In the genomic region with DNA sequence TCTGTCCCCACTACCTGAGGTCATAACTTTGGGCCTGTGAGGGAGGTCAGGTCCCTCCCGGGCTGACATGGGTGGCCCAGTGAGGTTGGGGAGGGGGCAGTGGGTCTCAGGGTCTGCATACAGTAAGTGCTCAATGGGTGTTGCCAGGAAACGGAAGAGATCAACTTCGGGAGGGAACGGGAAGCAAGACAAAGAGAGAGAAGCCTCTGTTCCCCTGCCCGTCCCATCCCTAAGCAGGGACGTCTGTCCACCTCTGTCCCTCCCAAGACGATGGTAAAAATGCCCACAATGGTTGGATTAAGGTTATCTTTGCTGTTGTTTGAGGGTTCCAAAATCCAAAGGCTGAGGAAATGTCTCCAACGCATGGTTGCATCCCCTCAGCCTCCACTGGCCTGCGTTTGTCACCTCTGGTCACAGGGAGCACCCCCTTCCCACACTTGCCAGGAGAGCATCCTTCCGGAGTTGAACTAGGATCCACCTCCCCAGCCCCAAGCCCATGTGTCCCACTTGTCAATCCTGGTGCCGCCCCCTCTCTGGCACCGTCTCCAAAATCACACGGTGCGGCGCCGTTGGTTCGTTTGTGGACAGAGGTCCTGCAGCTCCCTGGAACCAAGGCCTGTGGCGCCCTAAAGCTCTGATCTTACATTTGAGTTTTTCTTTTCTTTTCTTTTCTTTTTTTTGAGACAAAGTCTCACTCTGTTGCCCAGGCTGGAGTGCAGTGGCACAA, we compare ENCODE assay signal across 10 cellular contexts. TPM values are rescaled to one million over a fixed set of nuclear protein-coding genes. Genes with fewer than 3 reads are reported as not detected.
DNase-seq lines count a peak whose midpoint lies in the region; ATAC-seq and TF ChIP-seq lines count a peak whose summit lies in the region.
"Had no signal": no experiment of that assay in that cellular context is flagged by ENCODE, and none has a peak within 500 bp of the region (broad histone marks: within the 10 kb centered on the region; RNA-seq: fewer than 3 reads in every experiment).

No MANE protein-coding gene starts in this region.

- CTCF ChIA-PET in HEK293 (lab: Yijun Ruan, JAX) (interaction anchor here (0.6 kb wide), 1 partner anchor 996 kb away, joined by 3 read pairs; no protein-coding TSS in a partner anchor), WTC11 (lab: Charles Lee) (interaction anchor here (0.7 to 1.4 kb wide), 3 partner anchors 15 to 45 kb away, joined by 4 to 7 read pairs (median 7); a partner anchor contains a TSS)

- peak overlapping the region; percentile 61 for H3K4me3 Mint-ChIP-seq in WTC11

- peaks cover 4% of the 10 kb centered on the region for H3K27me3 ChIP-seq in iPS-15b (ENCODE audit: control insufficient read depth, insufficient read depth, low read length)
- H3K27me3 ChIP-seq in skeletal muscle tissue (ENCODE audit: control insufficient read depth in 3 of 3, insufficient read depth in 3 of 3, low read length in 3 of 3) = no peaks in the 10 kb centered on the region

- peaks cover 7% of the 10 kb centered on the region for H3K36me3 Mint-ChIP-seq in WTC11

- H3K9me3 Mint-ChIP-seq in WTC11 = no peaks in the 10 kb centered on the region

- H3K4me1 ChIP-seq in HEK293 (ENCODE audit: control insufficient read depth, insufficient read depth, low read length) = peaks cover 2% of the 10 kb centered on the region; the same call in 1 of the 2 replicates
- no peaks in the 10 kb centered on the region for H3K4me1 ChIP-seq in iPS-15b (ENCODE audit: control insufficient read depth, insufficient read depth, low read length)
- peaks cover 18 to 26% (median 21%) of the 10 kb centered on the region in 3 donors for H3K4me1 ChIP-seq in skeletal muscle tissue (ENCODE audit: control insufficient read depth in 3 of 3, insufficient read depth in 3 of 3, low read length in 3 of 3)

- H3K27ac Mint-ChIP-seq in WTC11 = no peak overlapping the region; the same call in 1 of the 2 replicates

- peaks cover 34% of the 10 kb centered on the region for H3K27me3 Mint-ChIP-seq in WTC11 (ENCODE audit: low read depth)

- peak; percentile 44 for DNase-seq in WTC11 (ENCODE audit: low spot score)
- no peak for DNase-seq in H4 (ENCODE audit: low spot score)
- DNase-seq in GM10266 (ENCODE audit: extremely low spot score) = no peak
- no peak for DNase-seq in HuH-7.5 (ENCODE audit: low spot score)

- TF ChIP-seq CTCF in HEK293 (tag by site-specific recombination; IDR thresholded peaks at IDR 0.05) = no peak
- TF ChIP-seq CTCF in WTC11 (IDR thresholded peaks at IDR 0.05) = no peak
- no peak for TF ChIP-seq CTCF in GM10266 (IDR thresholded peaks at IDR 0.05; ENCODE audit: control insufficient read depth, insufficient read depth, low read depth, missing control alignments)

- POLR2A ChIA-PET in HEK293 (lab: Yijun Ruan, JAX) = no interaction called here
- POLR2A ChIA-PET in WTC11 (lab: Charles Lee) = no interaction called here

- peaks cover 24% of the 10 kb centered on the region for H3K4me1 Mint-ChIP-seq in WTC11

- H3K9me3 ChIP-seq in HEK293 (ENCODE audit: control insufficient read depth, insufficient read depth, low read depth, low read length) (no peaks in the 10 kb centered on the region), iPS-15b (ENCODE audit: control insufficient read depth, insufficient read depth, low read length) (no peaks in the 10 kb centered on the region), skeletal muscle tissue (ENCODE audit: control insufficient read depth in 3 of 3, low read length in 3 of 3) (no peaks in the 10 kb centered on the region)
- H3K9me3 ChIP-seq: left lung had no signal

- H3K4me3 ChIP-seq in HEK293 (ENCODE audit: low read depth, low read length) (no peak overlapping the region; the same call in 1 of the 2 replicates), iPS-15b (ENCODE audit: low read depth, low read length) (peak overlapping the region; percentile 52), skeletal muscle tissue (ENCODE audit: low read length in 3 of 3) (peak overlapping the region; percentile 52 to 68 (median 57))

- H3K9ac ChIP-seq in iPS-15b (ENCODE audit: low read depth, low read length) = no peak overlapping the region
- H3K9ac ChIP-seq in skeletal muscle tissue (ENCODE audit: low read depth in 1 of 3, low read length in 3 of 3) = peak overlapping the region in 1 of 3 donors; percentile 75

- H3K27ac ChIP-seq in HEK293 (ENCODE audit: extremely low read depth, low read depth, low read length) = no peak overlapping the region
- H3K27ac ChIP-seq in skeletal muscle tissue (ENCODE audit: low read depth, low read length) = peak overlapping the region; percentile 60

- H3K36me3 ChIP-seq in HEK293 (ENCODE audit: control insufficient read depth in 2 of 2, insufficient read depth in 1 of 2, low read length in 2 of 2) = peaks cover 0 to 4% of the 10 kb centered on the region in 2 experiments; a peak in 2 of 3 replicates
- H3K36me3 ChIP-seq in iPS-15b (ENCODE audit: control insufficient read depth, insufficient read depth, low read length) = peaks cover 6% of the 10 kb centered on the region
- H3K36me3 ChIP-seq in skeletal muscle tissue (ENCODE audit: control insufficient read depth in 3 of 3, insufficient read depth in 3 of 3, low read length in 3 of 3) = peaks cover 10 to 13% (median 12%) of the 10 kb centered on the region in 3 donors

- ATAC-seq in WTC11 (no peak), GM19455 (IDR thresholded peaks at IDR 0.05; ENCODE audit: unreplicated experiment) (no peak)

TF ChIP-seq in HEK293, 187 proteins besides CTCF, POLR2A, EP300 and RAD21 (continues in another document):
- peak; percentile 87; the same call in 1 of the 2 replicates for TF ChIP-seq ZNF792 (tag by site-specific recombination; IDR thresholded peaks at IDR 0.05)
- TF ChIP-seq ZNF138 (tag by site-specific recombination; IDR thresholded peaks at IDR 0.05; ENCODE audit: borderline replicate concordance) = no peak
- TF ChIP-seq GFI1B (tag by site-specific recombination; IDR thresholded peaks at IDR 0.05) = no peak
- TF ChIP-seq SETDB1 (IDR thresholded peaks at IDR 0.05; ENCODE audit: insufficient read length, low read length) = no peak
- no peak for TF ChIP-seq ZNF274 (IDR thresholded peaks at IDR 0.05; ENCODE audit: low read length)
- no peak for TF ChIP-seq ZNF274 (tag by site-specific recombination; IDR thresholded peaks at IDR 0.05; ENCODE audit: borderline replicate concordance)
- TF ChIP-seq ZNF10 (tag by site-specific recombination; IDR thresholded peaks at IDR 0.05) = peak; percentile 70; the same call in 1 of the 2 replicates
- TF ChIP-seq ZNF654 (tag by site-specific recombination; IDR thresholded peaks at IDR 0.05; ENCODE audit: low read depth) = no peak
- TF ChIP-seq, protein P1, sequence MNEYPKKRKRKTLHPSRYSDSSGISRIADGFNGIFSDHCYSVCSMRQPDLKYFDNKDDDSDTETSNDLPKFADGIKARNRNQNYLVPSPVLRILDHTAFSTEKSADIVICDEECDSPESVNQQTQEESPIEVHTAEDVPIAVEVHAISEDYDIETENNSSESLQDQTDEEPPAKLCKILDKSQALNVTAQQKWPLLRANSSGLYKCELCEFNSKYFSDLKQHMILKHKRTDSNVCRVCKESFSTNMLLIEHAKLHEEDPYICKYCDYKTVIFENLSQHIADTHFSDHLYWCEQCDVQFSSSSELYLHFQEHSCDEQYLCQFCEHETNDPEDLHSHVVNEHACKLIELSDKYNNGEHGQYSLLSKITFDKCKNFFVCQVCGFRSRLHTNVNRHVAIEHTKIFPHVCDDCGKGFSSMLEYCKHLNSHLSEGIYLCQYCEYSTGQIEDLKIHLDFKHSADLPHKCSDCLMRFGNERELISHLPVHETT (tag by site-specific recombination; IDR thresholded peaks at IDR 0.05) = no peak

TF ChIP-seq in WTC11, 78 proteins besides CTCF, POLR2A, EP300 and RAD21:
- TF ChIP-seq ZNF121 (CRISPR knock-in tag; IDR thresholded peaks at IDR 0.05) (no peak), NFE2L1 (CRISPR knock-in tag; IDR thresholded peaks at IDR 0.05) (no peak)
- TF ChIP-seq, protein P2, sequence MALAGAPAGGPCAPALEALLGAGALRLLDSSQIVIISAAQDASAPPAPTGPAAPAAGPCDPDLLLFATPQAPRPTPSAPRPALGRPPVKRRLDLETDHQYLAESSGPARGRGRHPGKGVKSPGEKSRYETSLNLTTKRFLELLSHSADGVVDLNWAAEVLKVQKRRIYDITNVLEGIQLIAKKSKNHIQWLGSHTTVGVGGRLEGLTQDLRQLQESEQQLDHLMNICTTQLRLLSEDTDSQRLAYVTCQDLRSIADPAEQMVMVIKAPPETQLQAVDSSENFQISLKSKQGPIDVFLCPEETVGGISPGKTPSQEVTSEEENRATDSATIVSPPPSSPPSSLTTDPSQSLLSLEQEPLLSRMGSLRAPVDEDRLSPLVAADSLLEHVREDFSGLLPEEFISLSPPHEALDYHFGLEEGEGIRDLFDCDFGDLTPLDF (CRISPR knock-in tag; IDR thresholded peaks at IDR 0.05) = no peak

RNA-seq across cellular contexts. Expression of a gene that starts 0.8 kb away (rescaled TPM):
- total RNA-seq in WTC11 (2021) (28.2 to 32.4 TPM (median 32.2 TPM) in 3 replicates), skeletal muscle tissue (54.8 TPM)
- total RNA-seq in H4 (2014; rRNA removed; shearing (Covaris generic)) = 32.5 and 47.3 TPM in 2 replicates

RNA-seq across cellular contexts. Expression of a gene that starts 22.3 kb away (rescaled TPM):
- 30.1 to 47.9 TPM (median 36.4 TPM) in 3 replicates for total RNA-seq in WTC11 (2021)
- total RNA-seq in skeletal muscle tissue = 35.0 TPM
- 68.6 and 70.9 TPM in 2 replicates for total RNA-seq in H4 (2014; rRNA removed; shearing (Covaris generic))

RNA-seq across cellular contexts. Expression of a gene that starts 22.6 kb away (rescaled TPM):
- 224 to 240 TPM (median 228 TPM) in 3 replicates for total RNA-seq in WTC11 (2021)
- total RNA-seq in skeletal muscle tissue = 67.8 TPM
- 386 and 421 TPM in 2 replicates for total RNA-seq in H4 (2014; rRNA removed; shearing (Covaris generic))

RNA-seq across cellular contexts. Expression of a gene that starts 45.8 kb away (rescaled TPM):
- 14.7 to 24.5 TPM (median 22.6 TPM) in 3 replicates for total RNA-seq in WTC11 (2021)
- total RNA-seq in skeletal muscle tissue = 17.7 TPM
- total RNA-seq in H4 (2014; rRNA removed; shearing (Covaris generic)) = 1.0 TPM in 1 of 2 replicates, not detected in the other
- total RNA-seq: T-helper 1 cell treated with Interleukin-12 subunit alpha and Interleukin-12 subunit beta and Interleukin-4 antibody, amounts not matched to agents 30 ng/mL and 1 ng/mL, for 36 hours had no signal
